In genomic region chr6:159790947-159791598, GRCh38 we compare ENCODE assay signal across 9 cellular contexts. TPM values are rescaled to one million over a fixed set of nuclear protein-coding genes. Genes with fewer than 3 reads are reported as not detected.
DNase-seq lines count a peak whose midpoint lies in the region; ATAC-seq and TF ChIP-seq lines count a peak whose summit lies in the region.
"Had no signal": no experiment of that assay in that cellular context is flagged by ENCODE, and none has a peak within 500 bp of the region (broad histone marks: within the 10 kb centered on the region; RNA-seq: fewer than 3 reads in every experiment).

No MANE protein-coding gene starts in this region.

- H3K27ac ChIP-seq in 22Rv1, result peak overlapping the region; percentile 93
- peak overlapping the region; percentile 72; the same call in 1 of the 2 replicates for H3K27ac ChIP-seq in GM23338 (ENCODE audit: low read depth)
- peak overlapping the region; percentile 70 for H3K27ac ChIP-seq in foreskin keratinocyte

- peaks cover 31% of the 10 kb centered on the region for H3K4me1 Mint-ChIP-seq in GM23338

- H3K27me3 ChIP-seq in GM23338 (ENCODE audit: insufficient read depth), result no peaks in the 10 kb centered on the region
- H3K27me3 ChIP-seq in foreskin keratinocyte, result no peaks in the 10 kb centered on the region

- peaks cover 76% of the 10 kb centered on the region for H3K36me3 Mint-ChIP-seq in GM23338 (ENCODE audit: low read depth)

- ATAC-seq in GM23338 (no peak), foreskin keratinocyte (no peak)

- H3K4me3 ChIP-seq in GM23338, result peak overlapping the region; percentile 59
- peak overlapping the region; percentile 93 for H3K4me3 ChIP-seq in WI38 (ENCODE audit: low read depth, low read length)
- peak overlapping the region; percentile 90 for H3K4me3 ChIP-seq in skeletal muscle cell (ENCODE audit: low read depth, low read length)

- no peak for TF ChIP-seq CTCF in 22Rv1 (IDR thresholded peaks at IDR 0.05)
- TF ChIP-seq CTCF in GM23338 (conservative IDR thresholded peaks at IDR 0.05; ENCODE audit: low read depth in 2 of 2), result no peak
- no peak for TF ChIP-seq CTCF in WI38 (IDR thresholded peaks at IDR 0.05; ENCODE audit: low read depth, low read length)
- no peak for TF ChIP-seq CTCF in foreskin keratinocyte (conservative IDR thresholded peaks at IDR 0.05)

- H3K36me3 ChIP-seq in GM23338 (ENCODE audit: insufficient read depth), result peaks cover 49% of the 10 kb centered on the region

- H2AFZ ChIP-seq in GM23338, result no peak overlapping the region

- H4K20me1 ChIP-seq in GM23338 (replicated peaks; ENCODE audit: insufficient read depth), result peaks cover 21% of the 10 kb centered on the region; the same call in 1 of the 2 replicates

- H3K9me2 ChIP-seq in GM23338 (ENCODE audit: insufficient read depth), result no peaks in the 10 kb centered on the region

- peak overlapping the region; percentile 94 for H3K4me2 ChIP-seq in GM23338

- H3K4me1 ChIP-seq in GM23338 (ENCODE audit: insufficient read depth) (peaks cover 19% of the 10 kb centered on the region), foreskin keratinocyte (peaks cover 13% of the 10 kb centered on the region)

- no peaks in the 10 kb centered on the region for H3F3A ChIP-seq in GM23338 (replicated peaks; ENCODE audit: low read depth)

- no peaks in the 10 kb centered on the region for H3K9me3 Mint-ChIP-seq in GM23338

- DNase-seq in GM23338 (ENCODE audit: low spot score) (no peak), foreskin keratinocyte (peak; percentile 20 to 28), skeletal muscle cell (ENCODE audit: low read depth) (no peak), HPDE6-E6E7 (ENCODE audit: extremely low spot score) (no peak), H4 (ENCODE audit: low spot score) (no peak), NCI-H510A (lab: John Stamatoyannopoulos, UW) (no peak)

- H3K4me3 Mint-ChIP-seq in GM23338, result peak overlapping the region; percentile 99

- H3K27ac Mint-ChIP-seq in GM23338, result peak overlapping the region; percentile 100

- peaks cover 3% of the 10 kb centered on the region for H3K27me3 Mint-ChIP-seq in GM23338 (ENCODE audit: insufficient read depth, low read depth, poor library complexity)

- H3K79me2 ChIP-seq in GM23338 (replicated peaks; ENCODE audit: insufficient read depth), result peaks cover 78% of the 10 kb centered on the region

TF ChIP-seq in GM23338, 12 proteins besides CTCF, POLR2A, EP300 and RAD21 (continues in another document):
- TF ChIP-seq, protein P1, sequence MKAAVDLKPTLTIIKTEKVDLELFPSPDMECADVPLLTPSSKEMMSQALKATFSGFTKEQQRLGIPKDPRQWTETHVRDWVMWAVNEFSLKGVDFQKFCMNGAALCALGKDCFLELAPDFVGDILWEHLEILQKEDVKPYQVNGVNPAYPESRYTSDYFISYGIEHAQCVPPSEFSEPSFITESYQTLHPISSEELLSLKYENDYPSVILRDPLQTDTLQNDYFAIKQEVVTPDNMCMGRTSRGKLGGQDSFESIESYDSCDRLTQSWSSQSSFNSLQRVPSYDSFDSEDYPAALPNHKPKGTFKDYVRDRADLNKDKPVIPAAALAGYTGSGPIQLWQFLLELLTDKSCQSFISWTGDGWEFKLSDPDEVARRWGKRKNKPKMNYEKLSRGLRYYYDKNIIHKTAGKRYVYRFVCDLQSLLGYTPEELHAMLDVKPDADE (IDR thresholded peaks at IDR 0.05), result no peak
- TF ChIP-seq ZNF114 (CRISPR knock-in tag; IDR thresholded peaks at IDR 0.05), result no peak
- no peak for TF ChIP-seq REST (IDR thresholded peaks at IDR 0.05; ENCODE audit: unreplicated experiment)
- TF ChIP-seq EZH2 (IDR thresholded peaks at IDR 0.05; ENCODE audit: low read depth, unreplicated experiment), result no peak
- TF ChIP-seq CREB1 (CRISPR knock-in tag; IDR thresholded peaks at IDR 0.05; ENCODE audit: low read depth), result no peak
- no peak for TF ChIP-seq STAT1 (IDR thresholded peaks at IDR 0.05; ENCODE audit: unreplicated experiment)
- no peak for TF ChIP-seq EZH2phosphoT487 (IDR thresholded peaks at IDR 0.05; ENCODE audit: unreplicated experiment)

RNA-seq across cellular contexts. Expression of gene MRPL18, which starts 0.8 kb away (rescaled TPM):
- total RNA-seq in GM23338 (2014; rRNA removed; shearing (Covaris generic)), result 91.3 and 91.4 TPM in 2 replicates
- polyA plus RNA-seq in GM23338 (2016; fragmentation: Nextera tagmentation; extraction: Ambion mirVana) (228 and 230 TPM in 2 replicates), foreskin keratinocyte (122 and 131 TPM in 2 replicates)
- total RNA-seq in foreskin keratinocyte, result 99.2 and 104 TPM in 2 replicates
- total RNA-seq in H4 (2014; rRNA removed; shearing (Covaris generic)), result 107 and 120 TPM in 2 replicates

RNA-seq across cellular contexts. Expression of gene TCP1, which starts 1.7 kb away (rescaled TPM):
- total RNA-seq in GM23338 (2014; rRNA removed; shearing (Covaris generic)), result 339 and 346 TPM in 2 replicates
- polyA plus RNA-seq in GM23338 (2016; fragmentation: Nextera tagmentation; extraction: Ambion mirVana) (200 and 222 TPM in 2 replicates), foreskin keratinocyte (203 and 242 TPM in 2 replicates)
- 245 and 272 TPM in 2 replicates for total RNA-seq in foreskin keratinocyte
- 210 and 251 TPM in 2 replicates for total RNA-seq in H4 (2014; rRNA removed; shearing (Covaris generic))

RNA-seq across cellular contexts. Expression of gene PNLDC1, which starts 9.0 kb away (rescaled TPM):
- total RNA-seq in GM23338 (2014; rRNA removed; shearing (Covaris generic)), result 0.12 TPM in 1 of 2 replicates, not detected in the other
- polyA plus RNA-seq in GM23338 (2016; fragmentation: Nextera tagmentation; extraction: Ambion mirVana) (not detected in 2 replicates), foreskin keratinocyte (0.03 and 0.66 TPM in 2 replicates)
- 0.07 and 0.75 TPM in 2 replicates for total RNA-seq in foreskin keratinocyte
- total RNA-seq in H4 (2014; rRNA removed; shearing (Covaris generic)), result not detected in 2 replicates
- total RNA-seq: renal cortical epithelial cell had no signal

RNA-seq across cellular contexts. Expression of gene ACAT2, which starts 29.2 kb away (rescaled TPM):
- total RNA-seq in GM23338 (2014; rRNA removed; shearing (Covaris generic)), result 104 and 108 TPM in 2 replicates
- polyA plus RNA-seq in GM23338 (2016; fragmentation: Nextera tagmentation; extraction: Ambion mirVana), result 136 and 151 TPM in 2 replicates
- total RNA-seq in foreskin keratinocyte, result 284 and 366 TPM in 2 replicates
- 208 and 296 TPM in 2 replicates for polyA plus RNA-seq in foreskin keratinocyte
- 37.4 and 40.5 TPM in 2 replicates for total RNA-seq in H4 (2014; rRNA removed; shearing (Covaris generic))

Comparison
In these comparisons a context has a peak if more than half of its experiments do, and no peak if none do; other contexts are left out.
1. DNase-seq: peak in foreskin keratinocyte (2 of 2); none in GM23338 (single experiment), skeletal muscle cell (single experiment), HPDE6-E6E7 (single experiment), H4 (single experiment) and NCI-H510A (single experiment).
2. Peak in every context shown above with its lines, with median percentiles within 50 percentile points of each other: H3K27ac ChIP-seq and H3K4me3 ChIP-seq.